In genomic region chr12:6724409-6724797, GRCh38 we compare ENCODE assay signal across 8 cellular contexts. TPM values are rescaled to one million over a fixed set of nuclear protein-coding genes. Genes with fewer than 3 reads are reported as not detected.
A peak's percentile ranks its signal among the peaks of the same experiment; 100 is the strongest.
DNase-seq lines count a peak whose midpoint lies in the region; ATAC-seq, FAIRE-seq and TF ChIP-seq lines count a peak whose summit lies in the region.

No MANE protein-coding gene starts in this region.

- H3K4me2 ChIP-seq in mammary epithelial cell (ENCODE audit: insufficient read depth, low read depth, low read length) (peak overlapping the region; percentile 80), HepG2 (ENCODE audit: low read depth, low read length) (peak overlapping the region; percentile 98)

- dilution Hi-C loops in mammary epithelial cell (cut with HindIII; ENCODE audit: low sequenced_read_pairs), result no loop called here

- TF ChIP-seq EP300 in HepG2 (IDR thresholded peaks at IDR 0.05; ENCODE audit: low read depth in 2 of 2, low read length in 2 of 2), result no peak
- no peak for TF ChIP-seq EP300 in HepG2 (CRISPR knock-in tag; IDR thresholded peaks at IDR 0.05; ENCODE audit: borderline replicate concordance)

- no peak for TF ChIP-seq POLR2A in HepG2 (IDR thresholded peaks at IDR 0.05; ENCODE audit: insufficient read depth in 1 of 2, low read depth in 2 of 2, low read length in 2 of 2)

- TF ChIP-seq CTCF in mammary epithelial cell (conservative IDR thresholded peaks at IDR 0.05 in 1 of 2, IDR thresholded peaks at IDR 0.05 in 1 of 2; ENCODE audit: extremely low read depth in 1 of 2, insufficient read depth in 1 of 2, low read depth in 1 of 2, low read length in 2 of 2) (no peak), HepG2 (CRISPR knock-in tag; IDR thresholded peaks at IDR 0.05) (0 out of 2 replicates have a peak, but pooled peaks have one; percentile 3)

- no peaks in the 10 kb centered on the region for H4K20me1 ChIP-seq in mammary epithelial cell (ENCODE audit: insufficient read depth, low read length)
- no peaks in the 10 kb centered on the region for H4K20me1 ChIP-seq in HepG2 (ENCODE audit: insufficient read depth, low read length)

- H2AFZ ChIP-seq in mammary epithelial cell (ENCODE audit: low read depth, low read length), result peak overlapping the region; percentile 95
- peak overlapping the region; percentile 57 for H2AFZ ChIP-seq in HepG2 (ENCODE audit: low read length)

- FAIRE-seq in HepG2 (lab: Jason Lieb, UNC), result no peak

- H3K36me3 ChIP-seq in mammary epithelial cell (ENCODE audit: insufficient read depth, low read length) (peaks cover 3% of the 10 kb centered on the region), HepG2 (replicated peaks in 1 of 2; ENCODE audit: control insufficient read depth in 1 of 2, insufficient read depth in 2 of 2, low read length in 2 of 2) (peaks cover 0 to 16% of the 10 kb centered on the region in 2 experiments; a peak in 3 of 5 replicates), stomach smooth muscle (ENCODE audit: control insufficient read depth in 2 of 2, insufficient read depth in 2 of 2, low read length in 2 of 2) (peaks cover 16 to 20% of the 10 kb centered on the region in 2 donors)

- POLR2A ChIA-PET in HepG2 (lab: Yijun Ruan, JAX), result interaction anchor here (0.7 to 2.6 kb wide), 33 partner anchors 9 to 388 kb away, joined by 3 to 111 read pairs (median 5); partner anchors contain the start of genes CD4, CDCA3, GAPDH and LTBR

- peaks cover 6% of the 10 kb centered on the region for H3K4me1 ChIP-seq in mammary epithelial cell (ENCODE audit: insufficient read depth, low read length)
- H3K4me1 ChIP-seq in HepG2 (ENCODE audit: insufficient read depth, low read length), result peaks cover 29% of the 10 kb centered on the region
- peaks cover 7% of the 10 kb centered on the region for H3K4me1 ChIP-seq in stomach smooth muscle (ENCODE audit: control insufficient read depth, insufficient read depth, low read length)

- in situ Hi-C loops in mammary epithelial cell (cut with MboI; ENCODE audit: low sequenced_read_pairs in 2 of 2) (no loop called here), HepG2 (cut with HindIII; ENCODE audit: extremely low pct_ligation_motif_present, low pct_unique_long_range_greater_than_20kb) (no loop called here)

- peak; percentile 28 for ATAC-seq in HG02981 (IDR thresholded peaks at IDR 0.05; ENCODE audit: unreplicated experiment)
- peak; percentile 55 for ATAC-seq in HepG2

- intact Hi-C loops in mammary epithelial cell (cut with micrococcal nuclease), result loop anchor here (1.0 to 10.0 kb wide), 3 partner anchors 29 to 60 kb away; partner anchors contain the start of genes ING4, MLF2 and ZNF384
- intact Hi-C loops in HepG2 (cut with micrococcal nuclease; ENCODE audit: unreplicated experiment), result loop anchor here (2.0 kb wide), 1 partner anchor 36 kb away; the partner anchor contains the start of gene ZNF384

- no peak for TF ChIP-seq RAD21 in HepG2 (CRISPR knock-in tag; IDR thresholded peaks at IDR 0.05)

- H3K27me3 ChIP-seq in mammary epithelial cell (ENCODE audit: insufficient read depth, low read length), result no peaks in the 10 kb centered on the region
- no peaks in the 10 kb centered on the region for H3K27me3 ChIP-seq in HepG2 (ENCODE audit: control insufficient read depth in 1 of 2, insufficient read depth in 2 of 2, low read length in 2 of 2)
- H3K27me3 ChIP-seq in stomach smooth muscle (ENCODE audit: control insufficient read depth in 1 of 2, insufficient read depth in 2 of 2, low read length in 2 of 2), result no peaks in the 10 kb centered on the region

- peak overlapping the region; percentile 69 for H3K27ac ChIP-seq in mammary epithelial cell (ENCODE audit: insufficient read depth, low read depth, low read length)
- peak overlapping the region; percentile 82 for H3K27ac ChIP-seq in HepG2 (ENCODE audit: extremely low read length, insufficient read depth, low read length)
- peak overlapping the region; percentile 89 for H3K27ac ChIP-seq in stomach smooth muscle (ENCODE audit: low read length)

- 28% methylated on average over 8 of the region's 10 CpGs for WGBS in mammary epithelial cell (ENCODE audit: low coverage, missing lambda C conversion rate)
- WGBS in HepG2 (ENCODE audit: low lambda C conversion rate), result 13% methylated on average over 10 of the region's 10 CpGs

- H3K9me3 ChIP-seq in mammary epithelial cell (replicated peaks; ENCODE audit: insufficient read depth, low read length) (no peaks in the 10 kb centered on the region), HepG2 (ENCODE audit: low read length) (no peaks in the 10 kb centered on the region), stomach smooth muscle (ENCODE audit: control insufficient read depth in 2 of 2, low read length in 2 of 2) (no peaks in the 10 kb centered on the region)

- H3K79me2 ChIP-seq in mammary epithelial cell (ENCODE audit: insufficient read depth, low read length) (peaks cover 7% of the 10 kb centered on the region), HepG2 (ENCODE audit: insufficient read depth, low read length) (peaks cover 3% of the 10 kb centered on the region)

- peak; percentile 26 for DNase-seq in activated T-cell treated with anti-CD3 and anti-CD28 coated beads for 48 hours (ENCODE audit: low read depth)
- DNase-seq in activated T-cell treated with anti-CD3 and anti-CD28 coated beads for 4 hours, result no peak
- DNase-seq in mammary epithelial cell, result no peak
- peak; percentile 20 for DNase-seq in HepG2 (ENCODE audit: low spot score)
- no peak for DNase-seq in globus pallidus (ENCODE audit: low spot score)

- CTCF ChIA-PET in mammary epithelial cell (lab: Charles Lee; ENCODE audit: low non-redundant PET), result no interaction called here
- CTCF ChIA-PET in HepG2 (lab: Yijun Ruan, JAX; ENCODE audit: low intra/inter-chr PET ratio, low total read pairs), result no interaction called here

- H3K9ac ChIP-seq in mammary epithelial cell (ENCODE audit: insufficient read depth, low read length), result peak overlapping the region; percentile 25
- peak overlapping the region; percentile 85 for H3K9ac ChIP-seq in HepG2 (ENCODE audit: insufficient read depth, low read depth, low read length)
- H3K9ac ChIP-seq in stomach smooth muscle (ENCODE audit: low read length in 2 of 2), result peak overlapping the region; percentile 77 to 87

- BruUV-seq in mammary epithelial cell (replicated peaks; lab: Mats Ljungman, UMichigan) (TSS peak; percentile 58), HepG2 (replicated peaks; lab: Mats Ljungman, UMichigan) (TSS peak; percentile 79)

- H3K4me3 ChIP-seq in mammary epithelial cell (replicated peaks in 1 of 3; ENCODE audit: insufficient read depth in 1 of 3, low read depth in 2 of 3, low read length in 3 of 3) (peak overlapping the region; percentile 63 to 79 (median 70)), HepG2 (replicated peaks in 1 of 3; ENCODE audit: insufficient read depth in 1 of 3, low read depth in 2 of 3, low read length in 3 of 3) (peak overlapping the region; percentile 46 to 74 (median 51)), stomach smooth muscle (ENCODE audit: low read length in 2 of 2) (peak overlapping the region; percentile 89 to 90)

RNA-seq across cellular contexts. Expression of gene COPS7A, which starts 0.6 kb away (rescaled TPM):
- polyA plus RNA-seq in PFSK-1 (2012; ENCODE audit: insufficient read length, low read depth), result 126 TPM
- total RNA-seq in mammary epithelial cell (10 to 100 TPM; 54.2 to 57.2 TPM), HepG2 (2016; rRNA removed; fragmentation: Illumina TruSeq; extraction: Trizol) (38.0 and 40.0 TPM in 2 replicates)
- polyA plus RNA-seq in mammary epithelial cell (96.9 TPM), HepG2 (2011; rRNA removed) (71.4 and 73.6 TPM in 2 replicates)
- 48.0 TPM for polyA minus RNA-seq in mammary epithelial cell
- total RNA-seq in HepG2 (2016; cell fraction: cytosol; rRNA removed; fragmentation: Illumina TruSeq; extraction: Trizol; ENCODE audit: low read depth), result 16.6 and 19.7 TPM in 2 replicates
- total RNA-seq in HepG2 (2016; cell fraction: insoluble cytoplasmic fraction; rRNA removed; fragmentation: Illumina TruSeq; extraction: Trizol), result 38.4 and 43.8 TPM in 2 replicates
- 33.7 and 38.9 TPM in 2 replicates for total RNA-seq in HepG2 (2016; cell fraction: membrane; rRNA removed; fragmentation: Illumina TruSeq; extraction: Trizol)
- total RNA-seq in HepG2 (2016; cell fraction: nucleus; rRNA removed; fragmentation: Illumina TruSeq; extraction: Trizol), result 20.4 and 24.9 TPM in 2 replicates
- 68.4 and 72.5 TPM in 2 replicates for polyA plus RNA-seq in HepG2 (2011; cell fraction: cytosol; rRNA removed)
- polyA plus RNA-seq in HepG2 (2011; cell fraction: nucleus; rRNA removed), result 96.7 and 97.8 TPM in 2 replicates
- 27.8 and 28.6 TPM in 2 replicates for polyA plus RNA-seq in HepG2 (2012)
- 16.8 and 17.8 TPM in 2 replicates for polyA plus RNA-seq in HepG2 (2016; cell fraction: cytosol; fragmentation: Illumina TruSeq; extraction: Trizol; ENCODE audit: low read depth)
- polyA plus RNA-seq in HepG2 (2016; cell fraction: insoluble cytoplasmic fraction; fragmentation: Illumina TruSeq; extraction: Trizol; ENCODE audit: low read depth), result 43.9 and 53.4 TPM in 2 replicates
- polyA plus RNA-seq in HepG2 (2016; cell fraction: membrane; fragmentation: Illumina TruSeq; extraction: Trizol; ENCODE audit: low read depth), result 27.8 and 32.9 TPM in 2 replicates
- polyA plus RNA-seq in HepG2 (2016; cell fraction: nucleus; fragmentation: Illumina TruSeq; extraction: Trizol; ENCODE audit: insufficient read depth, low read depth), result 43.1 and 49.0 TPM in 2 replicates
- 54.1 and 62.8 TPM in 2 replicates for polyA minus RNA-seq in HepG2 (2011; rRNA and poly(A)+ RNA removed; ENCODE audit: low replicate concordance)
- 14.6 and 16.3 TPM in 2 replicates for polyA minus RNA-seq in HepG2 (2011; cell fraction: cytosol; rRNA and poly(A)+ RNA removed)
- polyA minus RNA-seq in HepG2 (2011; cell fraction: nucleus; rRNA and poly(A)+ RNA removed), result 9.7 and 12.6 TPM in 2 replicates

RNA-seq across cellular contexts. Expression of gene PIANP, which starts 23.8 kb away (rescaled TPM):
- 1.9 TPM for polyA plus RNA-seq in PFSK-1 (2012; ENCODE audit: insufficient read length, low read depth)
- not detected for total RNA-seq in mammary epithelial cell
- polyA plus RNA-seq in mammary epithelial cell, result not detected
- polyA minus RNA-seq in mammary epithelial cell, result not detected
- total RNA-seq in HepG2 (2016; rRNA removed; fragmentation: Illumina TruSeq; extraction: Trizol), result not detected in 2 replicates
- total RNA-seq in HepG2 (2016; cell fraction: cytosol; rRNA removed; fragmentation: Illumina TruSeq; extraction: Trizol; ENCODE audit: low read depth), result not detected in 2 replicates
- total RNA-seq in HepG2 (2016; cell fraction: insoluble cytoplasmic fraction; rRNA removed; fragmentation: Illumina TruSeq; extraction: Trizol), result not detected in 2 replicates
- not detected in 2 replicates for total RNA-seq in HepG2 (2016; cell fraction: membrane; rRNA removed; fragmentation: Illumina TruSeq; extraction: Trizol)
- not detected in 2 replicates for total RNA-seq in HepG2 (2016; cell fraction: nucleus; rRNA removed; fragmentation: Illumina TruSeq; extraction: Trizol)
- not detected in 2 replicates for polyA plus RNA-seq in HepG2 (2011; rRNA removed)
- not detected in 2 replicates for polyA plus RNA-seq in HepG2 (2011; cell fraction: cytosol; rRNA removed)
- not detected in 2 replicates for polyA plus RNA-seq in HepG2 (2011; cell fraction: nucleus; rRNA removed)
- 0.07 TPM in 1 of 2 replicates, not detected in the other for polyA plus RNA-seq in HepG2 (2012)
- polyA plus RNA-seq in HepG2 (2016; cell fraction: cytosol; fragmentation: Illumina TruSeq; extraction: Trizol; ENCODE audit: low read depth), result not detected in 2 replicates
- polyA plus RNA-seq in HepG2 (2016; cell fraction: insoluble cytoplasmic fraction; fragmentation: Illumina TruSeq; extraction: Trizol; ENCODE audit: low read depth), result not detected in 2 replicates
- polyA plus RNA-seq in HepG2 (2016; cell fraction: membrane; fragmentation: Illumina TruSeq; extraction: Trizol; ENCODE audit: low read depth), result not detected in 2 replicates
- not detected in 2 replicates for polyA plus RNA-seq in HepG2 (2016; cell fraction: nucleus; fragmentation: Illumina TruSeq; extraction: Trizol; ENCODE audit: insufficient read depth, low read depth)
- not detected in 2 replicates for polyA minus RNA-seq in HepG2 (2011; rRNA and poly(A)+ RNA removed; ENCODE audit: low replicate concordance)
- polyA minus RNA-seq in HepG2 (2011; cell fraction: cytosol; rRNA and poly(A)+ RNA removed), result not detected in 2 replicates
- not detected in 2 replicates for polyA minus RNA-seq in HepG2 (2011; cell fraction: nucleus; rRNA and poly(A)+ RNA removed)

RNA-seq across cellular contexts. Expression of gene MLF2, which starts 28.5 kb away (rescaled TPM):
- 364 TPM for polyA plus RNA-seq in PFSK-1 (2012; ENCODE audit: insufficient read length, low read depth)
- total RNA-seq in mammary epithelial cell, result 100 to 1,000 TPM; 233 to 294 TPM
- 425 TPM for polyA plus RNA-seq in mammary epithelial cell
- 387 TPM for polyA minus RNA-seq in mammary epithelial cell
- total RNA-seq in HepG2 (2016; rRNA removed; fragmentation: Illumina TruSeq; extraction: Trizol), result 88.1 and 95.8 TPM in 2 replicates
- 20.8 and 28.2 TPM in 2 replicates for total RNA-seq in HepG2 (2016; cell fraction: cytosol; rRNA removed; fragmentation: Illumina TruSeq; extraction: Trizol; ENCODE audit: low read depth)
- 86.9 and 96.5 TPM in 2 replicates for total RNA-seq in HepG2 (2016; cell fraction: insoluble cytoplasmic fraction; rRNA removed; fragmentation: Illumina TruSeq; extraction: Trizol)
- 41.7 and 71.5 TPM in 2 replicates for total RNA-seq in HepG2 (2016; cell fraction: membrane; rRNA removed; fragmentation: Illumina TruSeq; extraction: Trizol)
- 50.4 and 54.8 TPM in 2 replicates for total RNA-seq in HepG2 (2016; cell fraction: nucleus; rRNA removed; fragmentation: Illumina TruSeq; extraction: Trizol)
- polyA plus RNA-seq in HepG2 (2011; rRNA removed), result 167 and 178 TPM in 2 replicates
- polyA plus RNA-seq in HepG2 (2011; cell fraction: cytosol; rRNA removed), result 182 and 203 TPM in 2 replicates
- polyA plus RNA-seq in HepG2 (2011; cell fraction: nucleus; rRNA removed), result 234 and 240 TPM in 2 replicates
- polyA plus RNA-seq in HepG2 (2012), result 94.9 and 97.7 TPM in 2 replicates
- polyA plus RNA-seq in HepG2 (2016; cell fraction: cytosol; fragmentation: Illumina TruSeq; extraction: Trizol; ENCODE audit: low read depth), result 31.3 and 48.0 TPM in 2 replicates
- 178 and 184 TPM in 2 replicates for polyA plus RNA-seq in HepG2 (2016; cell fraction: insoluble cytoplasmic fraction; fragmentation: Illumina TruSeq; extraction: Trizol; ENCODE audit: low read depth)
- 69.7 and 93.5 TPM in 2 replicates for polyA plus RNA-seq in HepG2 (2016; cell fraction: membrane; fragmentation: Illumina TruSeq; extraction: Trizol; ENCODE audit: low read depth)
- 128 and 129 TPM in 2 replicates for polyA plus RNA-seq in HepG2 (2016; cell fraction: nucleus; fragmentation: Illumina TruSeq; extraction: Trizol; ENCODE audit: insufficient read depth, low read depth)
- 127 and 179 TPM in 2 replicates for polyA minus RNA-seq in HepG2 (2011; rRNA and poly(A)+ RNA removed; ENCODE audit: low replicate concordance)
- polyA minus RNA-seq in HepG2 (2011; cell fraction: cytosol; rRNA and poly(A)+ RNA removed), result 36.1 and 36.7 TPM in 2 replicates
- 47.3 and 50.7 TPM in 2 replicates for polyA minus RNA-seq in HepG2 (2011; cell fraction: nucleus; rRNA and poly(A)+ RNA removed)

RNA-seq across cellular contexts. Expression of gene ZNF384, which starts 35.2 kb away (rescaled TPM):
- polyA plus RNA-seq in PFSK-1 (2012; ENCODE audit: insufficient read length, low read depth), result 89.9 TPM
- total RNA-seq in mammary epithelial cell, result 10 to 100 TPM; 12.8 to 45.0 TPM
- 40.9 TPM for polyA plus RNA-seq in mammary epithelial cell
- polyA minus RNA-seq in mammary epithelial cell, result 20.6 TPM
- 23.6 and 24.1 TPM in 2 replicates for total RNA-seq in HepG2 (2016; rRNA removed; fragmentation: Illumina TruSeq; extraction: Trizol)
- 9.5 and 12.0 TPM in 2 replicates for total RNA-seq in HepG2 (2016; cell fraction: cytosol; rRNA removed; fragmentation: Illumina TruSeq; extraction: Trizol; ENCODE audit: low read depth)
- total RNA-seq in HepG2 (2016; cell fraction: insoluble cytoplasmic fraction; rRNA removed; fragmentation: Illumina TruSeq; extraction: Trizol), result 19.2 and 25.6 TPM in 2 replicates
- 22.5 and 24.6 TPM in 2 replicates for total RNA-seq in HepG2 (2016; cell fraction: membrane; rRNA removed; fragmentation: Illumina TruSeq; extraction: Trizol)
- 23.6 and 28.7 TPM in 2 replicates for total RNA-seq in HepG2 (2016; cell fraction: nucleus; rRNA removed; fragmentation: Illumina TruSeq; extraction: Trizol)
- polyA plus RNA-seq in HepG2 (2011; rRNA removed), result 54.3 and 55.3 TPM in 2 replicates
- 26.5 and 29.9 TPM in 2 replicates for polyA plus RNA-seq in HepG2 (2011; cell fraction: cytosol; rRNA removed)
- polyA plus RNA-seq in HepG2 (2011; cell fraction: nucleus; rRNA removed), result 112 and 139 TPM in 2 replicates
- 40.4 and 40.6 TPM in 2 replicates for polyA plus RNA-seq in HepG2 (2012)
- 10.8 and 12.9 TPM in 2 replicates for polyA plus RNA-seq in HepG2 (2016; cell fraction: cytosol; fragmentation: Illumina TruSeq; extraction: Trizol; ENCODE audit: low read depth)
- 33.3 and 40.1 TPM in 2 replicates for polyA plus RNA-seq in HepG2 (2016; cell fraction: insoluble cytoplasmic fraction; fragmentation: Illumina TruSeq; extraction: Trizol; ENCODE audit: low read depth)
- polyA plus RNA-seq in HepG2 (2016; cell fraction: membrane; fragmentation: Illumina TruSeq; extraction: Trizol; ENCODE audit: low read depth), result 24.4 and 28.3 TPM in 2 replicates
- 82.1 and 94.6 TPM in 2 replicates for polyA plus RNA-seq in HepG2 (2016; cell fraction: nucleus; fragmentation: Illumina TruSeq; extraction: Trizol; ENCODE audit: insufficient read depth, low read depth)
- polyA minus RNA-seq in HepG2 (2011; rRNA and poly(A)+ RNA removed; ENCODE audit: low replicate concordance), result 80.0 and 92.0 TPM in 2 replicates
- 13.9 and 16.4 TPM in 2 replicates for polyA minus RNA-seq in HepG2 (2011; cell fraction: cytosol; rRNA and poly(A)+ RNA removed)
- 55.5 and 59.3 TPM in 2 replicates for polyA minus RNA-seq in HepG2 (2011; cell fraction: nucleus; rRNA and poly(A)+ RNA removed)

RNA-seq across cellular contexts. Expression of gene PTMS, which starts 41.8 kb away (rescaled TPM):
- polyA plus RNA-seq in PFSK-1 (2012; ENCODE audit: insufficient read length, low read depth), result 359 TPM
- 100 to 1,000 TPM in 1 of 2 donors, 10 to 100 TPM in 1; 56.5 to 365 TPM for total RNA-seq in mammary epithelial cell
- polyA plus RNA-seq in mammary epithelial cell, result 199 TPM
- polyA minus RNA-seq in mammary epithelial cell, result 356 TPM
- 40.5 and 42.1 TPM in 2 replicates for total RNA-seq in HepG2 (2016; rRNA removed; fragmentation: Illumina TruSeq; extraction: Trizol)
- total RNA-seq in HepG2 (2016; cell fraction: cytosol; rRNA removed; fragmentation: Illumina TruSeq; extraction: Trizol; ENCODE audit: low read depth), result 20.4 and 25.8 TPM in 2 replicates
- total RNA-seq in HepG2 (2016; cell fraction: insoluble cytoplasmic fraction; rRNA removed; fragmentation: Illumina TruSeq; extraction: Trizol), result 34.7 and 40.6 TPM in 2 replicates
- 33.5 and 39.4 TPM in 2 replicates for total RNA-seq in HepG2 (2016; cell fraction: membrane; rRNA removed; fragmentation: Illumina TruSeq; extraction: Trizol)
- 24.6 and 26.7 TPM in 2 replicates for total RNA-seq in HepG2 (2016; cell fraction: nucleus; rRNA removed; fragmentation: Illumina TruSeq; extraction: Trizol)
- 79.1 and 82.4 TPM in 2 replicates for polyA plus RNA-seq in HepG2 (2011; rRNA removed)
- polyA plus RNA-seq in HepG2 (2011; cell fraction: cytosol; rRNA removed), result 82.7 and 86.9 TPM in 2 replicates
- polyA plus RNA-seq in HepG2 (2011; cell fraction: nucleus; rRNA removed), result 107 and 116 TPM in 2 replicates
- 128 and 237 TPM in 2 replicates for polyA plus RNA-seq in HepG2 (2012)
- polyA plus RNA-seq in HepG2 (2016; cell fraction: cytosol; fragmentation: Illumina TruSeq; extraction: Trizol; ENCODE audit: low read depth), result 96.6 and 97.7 TPM in 2 replicates
- 162 and 207 TPM in 2 replicates for polyA plus RNA-seq in HepG2 (2016; cell fraction: insoluble cytoplasmic fraction; fragmentation: Illumina TruSeq; extraction: Trizol; ENCODE audit: low read depth)
- polyA plus RNA-seq in HepG2 (2016; cell fraction: membrane; fragmentation: Illumina TruSeq; extraction: Trizol; ENCODE audit: low read depth), result 140 and 143 TPM in 2 replicates
- 169 and 175 TPM in 2 replicates for polyA plus RNA-seq in HepG2 (2016; cell fraction: nucleus; fragmentation: Illumina TruSeq; extraction: Trizol; ENCODE audit: insufficient read depth, low read depth)
- polyA minus RNA-seq in HepG2 (2011; rRNA and poly(A)+ RNA removed; ENCODE audit: low replicate concordance), result 46.9 and 158 TPM in 2 replicates
- 19.3 and 21.6 TPM in 2 replicates for polyA minus RNA-seq in HepG2 (2011; cell fraction: cytosol; rRNA and poly(A)+ RNA removed)
- polyA minus RNA-seq in HepG2 (2011; cell fraction: nucleus; rRNA and poly(A)+ RNA removed), result 8.1 and 13.0 TPM in 2 replicates

Comparison
In these comparisons a context has a peak if more than half of its experiments do, and no peak if none do; other contexts are left out.
1. DNase-seq: peak in activated T-cell treated with anti-CD3 and anti-CD28 coated beads for 48 hours (single experiment) and HepG2 (single experiment); none in activated T-cell treated with anti-CD3 and anti-CD28 coated beads for 4 hours (single experiment), mammary epithelial cell (single experiment) and globus pallidus (single experiment).
2. H3K9ac ChIP-seq: peak in every context shown above with its lines; median percentile 85 in HepG2; 82 in stomach smooth muscle; 25 in mammary epithelial cell.
3. Peak in every context shown above with its lines, with median percentiles within 50 percentile points of each other: H3K27ac ChIP-seq and H3K4me3 ChIP-seq.